In the genomic region with DNA sequence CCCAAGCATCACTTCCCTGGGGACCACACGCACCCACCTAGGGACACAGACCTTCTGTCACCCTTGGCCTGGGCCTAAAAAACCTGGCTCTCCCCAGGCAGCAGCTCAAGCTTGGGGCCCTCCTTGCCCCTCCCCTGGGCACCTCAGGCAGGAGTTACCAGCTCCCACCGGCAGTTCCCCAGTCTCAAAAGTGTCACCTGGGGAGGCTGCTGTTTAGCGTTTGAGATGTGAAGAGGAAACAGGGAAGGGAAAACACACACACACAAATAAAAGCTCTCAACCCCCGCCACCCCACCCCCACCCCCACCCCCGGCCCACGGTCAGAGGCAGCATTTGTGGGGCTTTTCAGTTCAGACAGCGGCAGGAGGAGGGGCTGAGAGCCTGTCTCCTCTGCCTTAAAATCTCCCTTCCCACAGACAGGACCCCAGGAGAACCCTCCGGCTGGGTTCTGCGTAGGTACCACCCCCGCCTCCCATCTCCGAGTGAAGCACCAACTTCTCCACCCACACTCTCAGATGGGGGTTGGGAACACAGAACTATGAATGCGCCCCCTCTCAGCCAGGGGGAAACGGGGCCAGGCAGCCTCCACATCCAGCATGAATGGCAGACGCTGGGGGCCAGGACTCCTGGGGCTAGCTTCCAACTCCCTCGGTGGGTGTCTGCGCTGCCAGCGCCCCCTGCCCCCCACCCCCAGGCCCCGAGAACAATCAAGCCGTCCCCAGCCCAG, we compare ENCODE assay signal across 8 cellular contexts. TPM values are rescaled to one million over a fixed set of nuclear protein-coding genes. Genes with fewer than 3 reads are reported as not detected.
DNase-seq lines count a peak whose midpoint lies in the region; ATAC-seq and TF ChIP-seq lines count a peak whose summit lies in the region.

No MANE protein-coding gene starts in this region.

- H3K9me3 ChIP-seq in fibroblast of lung (ENCODE audit: control insufficient read depth, insufficient read depth, low read depth, low read length): no peaks in the 10 kb centered on the region

- no peaks in the 10 kb centered on the region for H3K36me3 ChIP-seq in fibroblast of lung (ENCODE audit: control insufficient read depth, insufficient read depth, low read length)

- peak overlapping the region; percentile 13; the same call in 1 of the 2 replicates for H3K4me3 ChIP-seq in GM08714 (ENCODE audit: low read length)
- no peak overlapping the region for H3K4me3 ChIP-seq in fibroblast of lung (replicated peaks in 1 of 4; ENCODE audit: control extremely low read depth in 1 of 4, insufficient read depth in 1 of 4, low read depth in 3 of 4, low read length in 4 of 4)
- H3K4me3 ChIP-seq in retinal pigment epithelial cell (ENCODE audit: low read length): peak overlapping the region; percentile 84

- H3K4me1 ChIP-seq in fibroblast of lung (ENCODE audit: control insufficient read depth, extremely low read depth, insufficient read depth, low read length): peaks cover 24% of the 10 kb centered on the region

- no peak overlapping the region for H3K9ac ChIP-seq in fibroblast of lung (ENCODE audit: insufficient read depth, low read length)

- ATAC-seq in GM21447 (IDR thresholded peaks at IDR 0.05; ENCODE audit: unreplicated experiment) (no peak), HG02798 (IDR thresholded peaks at IDR 0.05; ENCODE audit: poor library complexity, unreplicated experiment) (no peak)

- DNase-seq in NCI-H524 (lab: John Stamatoyannopoulos, UW) (peak; percentile 77 to 87), fibroblast of lung (ENCODE audit: low read depth in 2 of 2) (no peak), retinal pigment epithelial cell (ENCODE audit: low read depth) (no peak), cerebellum (ENCODE audit: low spot score) (no peak), NCI-H226 (no peak)

- H4K20me1 ChIP-seq in fibroblast of lung (ENCODE audit: control insufficient read depth, extremely low read depth, insufficient read depth, low read length): peaks cover 3% of the 10 kb centered on the region

- no peak for TF ChIP-seq CTCF in fibroblast of lung (conservative IDR thresholded peaks at IDR 0.05 in 1 of 2, IDR thresholded peaks at IDR 0.05 in 1 of 2; ENCODE audit: low read depth in 1 of 2, low read length in 2 of 2)
- peak; percentile 8 for TF ChIP-seq CTCF in retinal pigment epithelial cell (conservative IDR thresholded peaks at IDR 0.05; ENCODE audit: low read depth, low read length)

- peaks cover 67% of the 10 kb centered on the region for H3K79me2 ChIP-seq in fibroblast of lung (ENCODE audit: control insufficient read depth, insufficient read depth, low read length)

- H2AFZ ChIP-seq in fibroblast of lung (ENCODE audit: low read length): no peak overlapping the region

- no peaks in the 10 kb centered on the region for H3K27me3 ChIP-seq in fibroblast of lung (ENCODE audit: control insufficient read depth, insufficient read depth, low read length)

- peak overlapping the region; percentile 44 for H3K4me2 ChIP-seq in fibroblast of lung (ENCODE audit: extremely low read depth, insufficient read depth, low read length)

- H3K27ac ChIP-seq in fibroblast of lung (ENCODE audit: insufficient read depth, low read length): no peak overlapping the region

RNA-seq across cellular contexts. Expression of a gene that starts 3.0 kb away (rescaled TPM):
- total RNA-seq in fibroblast of lung (13.1 and 17.2 TPM in 2 replicates), cerebellum (34.7 TPM)
- 6.1 and 7.2 TPM in 2 replicates for polyA plus RNA-seq in fibroblast of lung
- 49.7 and 79.6 TPM in 2 replicates for polyA plus RNA-seq in fibroblast of lung (2012)
- polyA minus RNA-seq in fibroblast of lung (ENCODE audit: low replicate concordance): 29.1 and 47.4 TPM in 2 replicates

Comparison
In these comparisons a context has a peak if more than half of its experiments do, and no peak if none do; other contexts are left out.
1. H3K4me3 ChIP-seq: peak in GM08714 (single experiment) and retinal pigment epithelial cell (single experiment); none in fibroblast of lung (0 of 4).
2. DNase-seq: peak in NCI-H524 (2 of 2); none in fibroblast of lung (0 of 2), retinal pigment epithelial cell (single experiment), cerebellum (single experiment) and NCI-H226 (single experiment).